In the genomic region with DNA sequence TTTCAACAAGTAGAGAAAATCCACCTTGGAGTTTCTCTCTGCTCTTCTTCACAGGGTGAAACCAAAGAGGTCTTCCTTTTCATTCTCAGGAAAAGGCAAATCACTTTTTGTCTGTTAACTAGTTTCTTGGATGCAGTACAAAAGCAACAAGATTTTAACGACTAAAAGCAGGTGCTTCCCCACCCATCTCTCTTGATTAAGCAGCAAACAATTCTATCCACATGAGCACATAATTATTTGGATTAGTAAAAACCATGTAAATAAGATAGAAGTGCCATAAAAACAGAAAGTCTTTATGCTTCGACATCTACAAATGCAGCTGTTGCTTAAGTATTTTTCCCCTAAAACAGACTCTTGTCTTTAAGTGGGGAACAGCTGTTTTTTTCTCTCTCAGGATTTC, we compare ENCODE assay signal across 19 cellular contexts. TPM values are rescaled to one million over a fixed set of nuclear protein-coding genes. Genes with fewer than 3 reads are reported as not detected.
DNase-seq lines count a peak whose midpoint lies in the region; ATAC-seq and TF ChIP-seq lines count a peak whose summit lies in the region.
"Had no signal": no experiment of that assay in that cellular context is flagged by ENCODE, and none has a peak within 500 bp of the region (broad histone marks: within the 10 kb centered on the region; RNA-seq: fewer than 3 reads in every experiment).

No MANE protein-coding gene starts in this region.

- CTCF ChIA-PET in activated CD4-positive, alpha-beta T cell treated with anti-CD3 and anti-CD28 coated beads for 36 hours (lab: Charles Lee), result interaction anchor here (0.7 to 1.0 kb wide), 2 partner anchors 19 to 23 kb away, joined by 3 read pairs; no protein-coding TSS in a partner anchor

- ATAC-seq in activated CD4-positive, alpha-beta T cell treated with anti-CD3 and anti-CD28 coated beads for 36 hours, result no peak
- ATAC-seq in right lobe of liver, result no peak
- ATAC-seq: left lung, Panc1 had no signal

- WGBS in suprapubic skin, result 44% methylated on average over 2 of the region's 2 CpGs
- WGBS in right lobe of liver (ENCODE audit: insufficient coverage, low coverage, low lambda C conversion rate, missing lambda C conversion rate), result 57% methylated on average over 2 of the region's 2 CpGs

- no peaks in the 10 kb centered on the region for H3K27me3 ChIP-seq in suprapubic skin
- no peaks in the 10 kb centered on the region for H3K27me3 ChIP-seq in right lobe of liver
- H3K27me3 ChIP-seq: brain microvascular endothelial cell, left lung had no signal

- POLR2A ChIA-PET in activated CD4-positive, alpha-beta T cell treated with anti-CD3 and anti-CD28 coated beads for 36 hours (lab: Charles Lee), result no interaction called here

- no peak overlapping the region for H3K4me3 ChIP-seq in suprapubic skin
- no peak overlapping the region for H3K4me3 ChIP-seq in right lobe of liver
- H3K4me3 ChIP-seq: left lung, thoracic aorta had no signal

- H3K4me1 ChIP-seq in suprapubic skin, result peaks cover 10% of the 10 kb centered on the region
- H3K4me1 ChIP-seq in right lobe of liver, result no peaks in the 10 kb centered on the region

- H3K27ac ChIP-seq in cingulate gyrus (ENCODE audit: low read depth, low read length), result peak overlapping the region; percentile 97
- H3K27ac ChIP-seq in suprapubic skin, result peak overlapping the region; percentile 57
- no peak overlapping the region for H3K27ac ChIP-seq in right lobe of liver
- H3K27ac ChIP-seq: brain microvascular endothelial cell, left lung had no signal

- intact Hi-C loops in activated CD4-positive, alpha-beta T cell treated with anti-CD3 and anti-CD28 coated beads for 36 hours (cut with DNase I, micrococcal nuclease), result no loop called here
- intact Hi-C loops in right lobe of liver (cut with DNase I), result no loop called here

- TF ChIP-seq POLR2A in suprapubic skin (IDR thresholded peaks at IDR 0.05) (no peak), right lobe of liver (IDR thresholded peaks at IDR 0.05) (no peak)

- no peaks in the 10 kb centered on the region for H3K9me3 Mint-ChIP-seq in activated CD4-positive, alpha-beta T cell treated with anti-CD3 and anti-CD28 coated beads for 36 hours (ENCODE audit: low read depth)
- H3K9me3 Mint-ChIP-seq: naive B cell had no signal

- no peaks in the 10 kb centered on the region for H3K4me1 Mint-ChIP-seq in activated CD4-positive, alpha-beta T cell treated with anti-CD3 and anti-CD28 coated beads for 36 hours
- H3K4me1 Mint-ChIP-seq: naive B cell had no signal

- TF ChIP-seq EP300 in suprapubic skin (IDR thresholded peaks at IDR 0.05), result no peak

- TF ChIP-seq CTCF in suprapubic skin (IDR thresholded peaks at IDR 0.05) (no peak), right lobe of liver (IDR thresholded peaks at IDR 0.05) (no peak)

- H3K27me3 Mint-ChIP-seq in activated CD4-positive, alpha-beta T cell treated with anti-CD3 and anti-CD28 coated beads for 36 hours, result no peaks in the 10 kb centered on the region
- H3K27me3 Mint-ChIP-seq: naive B cell had no signal

- H3K9me3 ChIP-seq in suprapubic skin, result no peaks in the 10 kb centered on the region
- no peaks in the 10 kb centered on the region for H3K9me3 ChIP-seq in right lobe of liver
- H3K9me3 ChIP-seq: left lung, thoracic aorta had no signal

- no peak overlapping the region for H3K4me3 Mint-ChIP-seq in activated CD4-positive, alpha-beta T cell treated with anti-CD3 and anti-CD28 coated beads for 36 hours
- H3K4me3 Mint-ChIP-seq: naive B cell had no signal

- H3K36me3 Mint-ChIP-seq in activated CD4-positive, alpha-beta T cell treated with anti-CD3 and anti-CD28 coated beads for 36 hours (ENCODE audit: low read depth), result no peaks in the 10 kb centered on the region
- H3K36me3 Mint-ChIP-seq: naive B cell had no signal

- no peak overlapping the region for H3K27ac Mint-ChIP-seq in activated CD4-positive, alpha-beta T cell treated with anti-CD3 and anti-CD28 coated beads for 36 hours

- DNase-seq in DMS 273 (lab: John Stamatoyannopoulos, UW; ENCODE audit: unreplicated experiment) (peak; percentile 8), DMS 273 treated with DMSO at 0.1 percent for 48 hours (lab: John Stamatoyannopoulos, UW) (no peak), myocyte (ENCODE audit: low read depth) (peak; percentile 44), suprapubic skin (ENCODE audit: low spot score in 2 of 2) (no peak), NCI-H1092 treated with DMSO at 0.1 percent for 48 hours (lab: John Stamatoyannopoulos, UW) (no peak), right lobe of liver (no peak)
- DNase-seq in activated CD4-positive, alpha-beta T cell treated with anti-CD3 and anti-CD28 coated beads for 36 hours, result no peak
- DNase-seq: 8988T; activated naive CD4-positive, alpha-beta T cell treated with anti-CD3 and anti-CD28 coated beads, Interleukin-2, amount 50 U/mL, for 16 hours; brain microvascular endothelial cell; DND-41; left lung; MM.1S; naive B cell; NCI-H2081 treated with DMSO at 0.1 percent for 48 hours; NCI-H774 had no signal

- H3K36me3 ChIP-seq in suprapubic skin (peaks cover 4% of the 10 kb centered on the region), right lobe of liver (no peaks in the 10 kb centered on the region)
- H3K36me3 ChIP-seq: brain microvascular endothelial cell, left lung, thoracic aorta had no signal

RNA-seq across cellular contexts. Expression of gene USP54, which starts 37.4 kb away (rescaled TPM):
- total RNA-seq in myocyte (79.9 and 88.8 TPM in 2 replicates), suprapubic skin (100 to 1,000 TPM in 1 of 4 donors, 10 to 100 TPM in 3; 52.2 to 110 (median 79.5) TPM), right lobe of liver (1 to 10 TPM; 1.5 to 5.7 (median 3.6) TPM)
- 46.4 TPM for polyA plus RNA-seq in myocyte (2012)
- total RNA-seq in activated CD4-positive, alpha-beta T cell treated with anti-CD3 and anti-CD28 coated beads for 36 hours, result 1 to 10 TPM; 4.3 to 4.5 TPM

RNA-seq across cellular contexts. Expression of gene PPP3CB, which starts 57.9 kb away (rescaled TPM):
- 54.6 and 59.1 TPM in 2 replicates for total RNA-seq in myocyte
- polyA plus RNA-seq in myocyte (2012), result 57.6 TPM
- 10 to 100 TPM; 24.9 to 45.4 (median 30.5) TPM for total RNA-seq in suprapubic skin
- total RNA-seq in activated CD4-positive, alpha-beta T cell treated with anti-CD3 and anti-CD28 coated beads for 36 hours, result 10 to 100 TPM; 42.3 to 45.3 TPM
- total RNA-seq in right lobe of liver, result 10 to 100 TPM; 10.9 to 13.6 (median 13.5) TPM

Comparison
In these comparisons a context has a peak if more than half of its experiments do, and no peak if none do; other contexts are left out.
1. DNase-seq: peak in DMS 273 (single experiment) and myocyte (single experiment); none in DMS 273 treated with DMSO at 0.1 percent for 48 hours (single experiment), suprapubic skin (0 of 2), activated CD4-positive, alpha-beta T cell treated with anti-CD3 and anti-CD28 coated beads for 36 hours (single experiment), NCI-H1092 treated with DMSO at 0.1 percent for 48 hours (single experiment) and right lobe of liver (0 of 3).
2. H3K27ac ChIP-seq: peak in cingulate gyrus (single experiment) and suprapubic skin (single experiment); none in right lobe of liver (0 of 3).
3. RNA of gene USP54, which starts 37.4 kb away (total RNA-seq): 52.2 to 110 TPM in suprapubic skin and 79.9 to 88.8 TPM in myocyte; 4.3 to 4.5 TPM in activated CD4-positive, alpha-beta T cell treated with anti-CD3 and anti-CD28 coated beads for 36 hours and 1.5 to 5.7 TPM in right lobe of liver; every median in the first group is over 4 times any median in the second.